Comparison of ENCODE assay signal across 8 cellular contexts in the genomic region with DNA sequence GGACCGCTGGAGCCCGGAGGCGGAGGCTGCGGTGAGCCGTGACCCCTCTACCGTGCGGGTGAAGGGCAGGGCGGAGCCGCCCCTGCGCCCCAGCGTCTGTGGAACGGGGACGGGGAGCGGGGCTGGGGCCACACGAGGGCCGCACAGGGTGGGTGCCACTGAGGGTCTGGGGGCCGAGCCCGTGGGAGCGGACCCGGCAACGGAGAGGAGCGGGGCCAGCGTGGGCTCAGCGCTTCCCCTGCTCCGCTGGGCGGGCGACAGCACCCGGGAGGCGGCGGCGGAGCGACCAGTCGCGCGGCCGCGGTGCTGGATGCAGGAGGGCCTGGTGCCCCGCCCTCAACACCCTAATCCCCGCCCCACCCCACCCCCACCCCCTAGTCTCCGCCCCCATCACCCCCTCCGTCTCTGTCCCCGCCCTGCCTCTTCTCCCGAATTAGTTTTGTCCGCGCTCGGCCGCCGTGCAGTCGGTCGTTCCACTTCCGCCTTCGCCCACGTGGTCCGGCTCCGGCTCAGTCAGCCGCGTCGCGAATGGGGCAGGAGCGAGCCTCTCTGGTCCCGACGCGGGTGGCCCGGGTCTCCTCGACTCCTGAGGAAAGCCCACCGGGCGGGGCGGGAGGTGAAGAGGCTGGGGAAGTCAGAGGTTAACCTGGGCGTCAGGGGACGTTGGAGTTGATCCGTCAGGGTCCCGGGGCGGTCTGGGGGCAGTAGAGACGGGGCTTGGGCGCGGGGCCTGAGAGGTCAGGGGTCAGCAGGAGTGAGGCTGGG. TPM values are rescaled to one million over a fixed set of nuclear protein-coding genes. Genes with fewer than 3 reads are reported as not detected.
DNase-seq lines count a peak whose midpoint lies in the region; ATAC-seq, FAIRE-seq and TF ChIP-seq lines count a peak whose summit lies in the region.

PUS1 (plus strand) TSS at position 512 of the 765 bp plus-strand sequence. CDS start 447 bp downstream, outside the sequence.

- H3K4me1 Mint-ChIP-seq in WTC11 (peaks cover 10% of the 10 kb centered on the region), immature natural killer cell (peaks cover 23 to 25% of the 10 kb centered on the region in 2 donors)

- ATAC-seq in GM18907 (IDR thresholded peaks at IDR 0.05; ENCODE audit: unreplicated experiment) (peak; percentile 73), HG03139 (IDR thresholded peaks at IDR 0.05; ENCODE audit: unreplicated experiment) (peak; percentile 60), WTC11 (peak; percentile 82)

- H3K27me3 Mint-ChIP-seq in WTC11 (ENCODE audit: low read depth) = peaks cover 5% of the 10 kb centered on the region
- peaks cover 4 to 21% (median 8%) of the 10 kb centered on the region in 3 donors for H3K27me3 Mint-ChIP-seq in immature natural killer cell (ENCODE audit: low read depth in 3 of 3)

- peaks cover 30% of the 10 kb centered on the region for H3K36me3 Mint-ChIP-seq in WTC11
- H3K36me3 Mint-ChIP-seq in immature natural killer cell = peaks cover 5 to 16% (median 13%) of the 10 kb centered on the region in 3 donors

- H3K4me3 Mint-ChIP-seq in WTC11 (peak within 1 kb of the TSS; percentile 89), immature natural killer cell (peak within 1 kb of the TSS; percentile 87 to 92 (median 92))

- H3K4me3 ChIP-seq in AG04449 (ENCODE audit: low read depth, low read length) = peak within 1 kb of the TSS; percentile 89
- peak within 1 kb of the TSS; percentile 98 for H3K4me3 ChIP-seq in bronchial epithelial cell (ENCODE audit: low read depth, low read length)

- H3K27ac Mint-ChIP-seq in WTC11 = peak within 1 kb of the TSS; percentile 96
- peak within 1 kb of the TSS; percentile 78 to 91 (median 82) for H3K27ac Mint-ChIP-seq in immature natural killer cell

- CTCF ChIA-PET in AG04449 (lab: Yijun Ruan, JAX) (interaction anchor here (0.6 to 1.4 kb wide), 4 partner anchors 16 to 100 kb away, joined by 3 read pairs; partner anchors contain the start of gene MMP17), WTC11 (lab: Charles Lee) (interaction anchor here (1.4 to 1.7 kb wide), 3 partner anchors 21 to 78 kb away, joined by 5 to 9 read pairs (median 8); partner anchors contain the start of gene EP400)

- no peaks in the 10 kb centered on the region for H3K27me3 ChIP-seq in bronchial epithelial cell (ENCODE audit: control insufficient read depth, insufficient read depth, low read length)

- TF ChIP-seq CTCF in AG04449 (IDR thresholded peaks at IDR 0.05; ENCODE audit: insufficient read depth, low read length, missing control alignments) (no peak), WTC11 (IDR thresholded peaks at IDR 0.05) (no peak), bronchial epithelial cell (IDR thresholded peaks at IDR 0.05; ENCODE audit: insufficient read depth, low read length, severe bottlenecking) (no peak)

- no peak for FAIRE-seq in bronchial epithelial cell (lab: Jason Lieb, UNC)

- peaks cover 19% of the 10 kb centered on the region for H3K36me3 ChIP-seq in bronchial epithelial cell (ENCODE audit: control insufficient read depth, insufficient read depth, low read length)

- POLR2A ChIA-PET in AG04449 (lab: Yijun Ruan, JAX) (interaction anchor here (0.7 to 1.1 kb wide), 3 partner anchors 21 to 56 kb away, joined by 3 read pairs; partner anchors contain the start of gene EP400), WTC11 (lab: Charles Lee) (interaction anchor here (1.0 to 1.6 kb wide), 2 partner anchors 32 to 69 kb away, joined by 3 to 7 read pairs; no protein-coding TSS in a partner anchor)

- H3K9me3 Mint-ChIP-seq in WTC11 (no peaks in the 10 kb centered on the region), immature natural killer cell (no peaks in the 10 kb centered on the region)

- peak; percentile 55 for DNase-seq in AG04449 (ENCODE audit: low read depth, low spot score)
- DNase-seq in NCI-H226 = peak; percentile 84
- peak; percentile 91 for DNase-seq in WTC11 (ENCODE audit: low spot score)
- peak; percentile 75 for DNase-seq in bronchial epithelial cell (ENCODE audit: low read depth)
- peak; percentile 94 to 95 (median 94) for DNase-seq in immature natural killer cell
- DNase-seq in smooth muscle cell of the brain vasculature (ENCODE audit: low read depth, low spot score) = peak; percentile 80

TF ChIP-seq in WTC11, 78 proteins besides CTCF, POLR2A, EP300 and RAD21 (continues in another document):
- TF ChIP-seq AR (CRISPR knock-in tag; IDR thresholded peaks at IDR 0.05) (no peak), SP1 (CRISPR knock-in tag; conservative IDR thresholded peaks at IDR 0.05) (peak; percentile 89), TEAD1 (CRISPR knock-in tag; IDR thresholded peaks at IDR 0.05) (peak; percentile 34; the same call in 1 of the 2 replicates), ZNF138 (CRISPR knock-in tag; conservative IDR thresholded peaks at IDR 0.05) (no peak), NR2C2 (CRISPR knock-in tag; IDR thresholded peaks at IDR 0.05) (peak; percentile 20; the same call in 1 of the 2 replicates), ESRRA (CRISPR knock-in tag; IDR thresholded peaks at IDR 0.05; ENCODE audit: borderline replicate concordance) (peak; percentile 15; the same call in 1 of the 2 replicates), ATF1 (CRISPR knock-in tag; IDR thresholded peaks at IDR 0.05) (0 out of 2 replicates have a peak, but pooled peaks have one; percentile 29), ZNF232 (CRISPR knock-in tag; IDR thresholded peaks at IDR 0.05) (no peak), HMGXB4 (CRISPR knock-in tag; IDR thresholded peaks at IDR 0.05) (peak; percentile 59; the same call in 1 of the 2 replicates), SMAD3 (CRISPR knock-in tag; IDR thresholded peaks at IDR 0.05; ENCODE audit: borderline replicate concordance) (no peak; the same call in 1 of the 2 replicates), RELA (CRISPR knock-in tag; IDR thresholded peaks at IDR 0.05; ENCODE audit: borderline replicate concordance) (no peak)
- TF ChIP-seq, protein P1, sequence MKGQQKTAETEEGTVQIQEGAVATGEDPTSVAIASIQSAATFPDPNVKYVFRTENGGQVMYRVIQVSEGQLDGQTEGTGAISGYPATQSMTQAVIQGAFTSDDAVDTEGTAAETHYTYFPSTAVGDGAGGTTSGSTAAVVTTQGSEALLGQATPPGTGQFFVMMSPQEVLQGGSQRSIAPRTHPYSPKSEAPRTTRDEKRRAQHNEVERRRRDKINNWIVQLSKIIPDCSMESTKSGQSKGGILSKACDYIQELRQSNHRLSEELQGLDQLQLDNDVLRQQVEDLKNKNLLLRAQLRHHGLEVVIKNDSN (CRISPR knock-in tag; IDR thresholded peaks at IDR 0.05) = peak; percentile 92
- TF ChIP-seq, protein P2, sequence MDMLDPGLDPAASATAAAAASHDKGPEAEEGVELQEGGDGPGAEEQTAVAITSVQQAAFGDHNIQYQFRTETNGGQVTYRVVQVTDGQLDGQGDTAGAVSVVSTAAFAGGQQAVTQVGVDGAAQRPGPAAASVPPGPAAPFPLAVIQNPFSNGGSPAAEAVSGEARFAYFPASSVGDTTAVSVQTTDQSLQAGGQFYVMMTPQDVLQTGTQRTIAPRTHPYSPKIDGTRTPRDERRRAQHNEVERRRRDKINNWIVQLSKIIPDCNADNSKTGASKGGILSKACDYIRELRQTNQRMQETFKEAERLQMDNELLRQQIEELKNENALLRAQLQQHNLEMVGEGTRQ (CRISPR knock-in tag; IDR thresholded peaks at IDR 0.05) = peak; percentile 93

RNA-seq across cellular contexts. Expression of gene PUS1, which starts in this region (rescaled TPM):
- total RNA-seq in WTC11 (2021) (76.2 to 97.4 TPM (median 85.2 TPM) in 3 replicates), bronchial epithelial cell (14.7 and 22.9 TPM in 2 replicates)
- polyA plus RNA-seq in immature natural killer cell = 10 to 100 TPM in 1 of 3 donors, 1 to 10 TPM in 2; 4.4 to 14.5 (median 6.2) TPM

Comparison
In these comparisons a context has a peak if more than half of its experiments do, and no peak if none do; other contexts are left out.
1. Peak in every context shown above with its lines: DNase-seq, ATAC-seq and H3K4me3 ChIP-seq.